In genomic region chr18:30971338-30971956, GRCh38 we compare ENCODE assay signal across 8 cellular contexts.
DNase-seq lines count a peak whose midpoint lies in the region; ATAC-seq, FAIRE-seq and TF ChIP-seq lines count a peak whose summit lies in the region.

No MANE protein-coding gene starts in this region.

- H3K36me3 ChIP-seq in BJ (ENCODE audit: control insufficient read depth, insufficient read depth, low read length) (no peaks in the 10 kb centered on the region), tibial artery (no peaks in the 10 kb centered on the region)

- H3K27me3 ChIP-seq in BJ (ENCODE audit: control insufficient read depth, insufficient read depth, low read length) (no peaks in the 10 kb centered on the region), tibial artery (peaks cover 0 to 2% of the 10 kb centered on the region in 2 donors)

- no peaks in the 10 kb centered on the region for H3K9me3 ChIP-seq in tibial artery

- TF ChIP-seq CTCF in BJ (IDR thresholded peaks at IDR 0.05; ENCODE audit: insufficient read depth, low read depth, low read length) (peak; percentile 42), tibial artery (IDR thresholded peaks at IDR 0.05) (peak; percentile 23 to 48)

- CTCF ChIA-PET in BJ (lab: Yijun Ruan, JAX): interaction anchor here (0.6 kb wide), 1 partner anchor 10 kb away, joined by 3 read pairs; no protein-coding TSS in a partner anchor

- H3K4me3 ChIP-seq in BJ (ENCODE audit: low read depth, low read length): no peak overlapping the region
- no peak overlapping the region for H3K4me3 ChIP-seq in tibial artery

- in situ Hi-C loops in KBM-7 (cut with MboI; ENCODE audit: low pct_unique_long_range_greater_than_20kb, low sequenced_read_pairs): no loop called here

- DNase-seq in BJ (ENCODE audit: low read depth) (no peak), KBM-7 (peak; percentile 53), SK-N-DZ (ENCODE audit: low spot score) (peak; percentile 15), frontal cortex (ENCODE audit: low spot score in 2 of 2) (no peak), tibial artery (no peak), iPS-NIHi11 (ENCODE audit: low spot score) (no peak)

- POLR2A ChIA-PET in BJ (lab: Charles Lee): no interaction called here

- ATAC-seq in GM19043 (IDR thresholded peaks at IDR 0.05; ENCODE audit: low read depth, unreplicated experiment) (peak; percentile 71), GM21367 (IDR thresholded peaks at IDR 0.05; ENCODE audit: unreplicated experiment) (no peak)

- H3K4me1 ChIP-seq in tibial artery: no peaks in the 10 kb centered on the region

- peak; percentile 99 for FAIRE-seq in frontal cortex (lab: Jason Lieb, UNC)

- intact Hi-C loops in tibial artery (cut with DNase I; ENCODE audit: low total_unique reads): no loop called here

- no peak overlapping the region for H3K27ac ChIP-seq in tibial artery

Comparison
In these comparisons a context has a peak if more than half of its experiments do, and no peak if none do; other contexts are left out.
1. DNase-seq: peak in KBM-7 (single experiment) and SK-N-DZ (single experiment); none in BJ (single experiment), frontal cortex (0 of 2), tibial artery (0 of 2) and iPS-NIHi11 (single experiment).